9 cellular contexts compared by ENCODE assay signal in genomic region chr1:220776725-220777326, GRCh38. TPM values are rescaled to one million over a fixed set of nuclear protein-coding genes. Genes with fewer than 3 reads are reported as not detected.
A peak's percentile ranks its signal among the peaks of the same experiment; 100 is the strongest.
DNase-seq lines count a peak whose midpoint lies in the region; ATAC-seq and TF ChIP-seq lines count a peak whose summit lies in the region.
"Had no signal": no experiment of that assay in that cellular context is flagged by ENCODE, and none has a peak within 500 bp of the region (broad histone marks: within the 10 kb centered on the region; RNA-seq: fewer than 3 reads in every experiment).

No MANE protein-coding gene starts in this region.

- no peak overlapping the region for H3K27ac Mint-ChIP-seq in activated CD4-positive, alpha-beta T cell treated with anti-CD3 and anti-CD28 coated beads, Interleukin-2, amount 10 ng/mL, durations not matched to agents 7 days and 5 days
- H3K27ac Mint-ChIP-seq in memory B cell = no peak overlapping the region

- peaks cover 8% of the 10 kb centered on the region for H3K27me3 Mint-ChIP-seq in activated CD4-positive, alpha-beta T cell treated with anti-CD3 and anti-CD28 coated beads, Interleukin-2, amount 10 ng/mL, durations not matched to agents 7 days and 5 days
- H3K27me3 Mint-ChIP-seq in memory B cell = no peaks in the 10 kb centered on the region

- H3K4me3 ChIP-seq in dorsolateral prefrontal cortex = peak overlapping the region in 18 of 59 donors; percentile 5 to 35 (median 21)
- H3K4me3 ChIP-seq: SK-N-MC had no signal

- H3K4me1 Mint-ChIP-seq in activated CD4-positive, alpha-beta T cell treated with anti-CD3 and anti-CD28 coated beads, Interleukin-2, amount 10 ng/mL, durations not matched to agents 7 days and 5 days = peaks cover 2% of the 10 kb centered on the region
- peaks cover 20% of the 10 kb centered on the region for H3K4me1 Mint-ChIP-seq in memory B cell

- no peaks in the 10 kb centered on the region for H3K36me3 Mint-ChIP-seq in activated CD4-positive, alpha-beta T cell treated with anti-CD3 and anti-CD28 coated beads, Interleukin-2, amount 10 ng/mL, durations not matched to agents 7 days and 5 days (ENCODE audit: low read depth)
- H3K36me3 Mint-ChIP-seq in memory B cell = peaks cover 2% of the 10 kb centered on the region

- H3K27ac ChIP-seq in dorsolateral prefrontal cortex = no peak overlapping the region
- H3K27ac ChIP-seq: SK-N-MC had no signal

- ATAC-seq in GM19025 (IDR thresholded peaks at IDR 0.05; ENCODE audit: low read depth, unreplicated experiment) (peak; percentile 53), HG03159 (IDR thresholded peaks at IDR 0.05; ENCODE audit: unreplicated experiment) (peak; percentile 70), memory B cell (ENCODE audit: low read depth) (peak; percentile 95)

- intact Hi-C loops in dorsolateral prefrontal cortex (cut with DNase I) = loop anchor here (2.0 to 10.0 kb wide), 5 partner anchors 92 to 940 kb away; partner anchors contain the start of gene RAB3GAP2 (in 1 of the 2)

- peak; percentile 65 to 99 (median 92) for TF ChIP-seq CTCF in dorsolateral prefrontal cortex (IDR thresholded peaks at IDR 0.05 in 54 of 56, conservative IDR thresholded peaks at IDR 0.05 in 2 of 56; ENCODE audit: low read depth in 1 of 56, partially characterized antibody in 56 of 56)

- CTCF ChIA-PET in activated CD4-positive, alpha-beta T cell treated with anti-CD3 and anti-CD28 coated beads, Interleukin-2, amount 10 ng/mL, durations not matched to agents 7 days and 5 days (lab: Charles Lee) = interaction anchor here (0.8 to 1.4 kb wide), 2 partner anchors 12 to 16 kb away, joined by 3 read pairs; no protein-coding TSS in a partner anchor

- POLR2A ChIA-PET in activated CD4-positive, alpha-beta T cell treated with anti-CD3 and anti-CD28 coated beads, Interleukin-2, amount 10 ng/mL, durations not matched to agents 7 days and 5 days (lab: Charles Lee) = no interaction called here

- DNase-seq in CD1c-positive myeloid dendritic cell (ENCODE audit: extremely low spot score) = peak; percentile 78
- peak; percentile 83 for DNase-seq in NCI-H345 (lab: John Stamatoyannopoulos, UW)
- DNase-seq in activated CD4-positive, alpha-beta T cell treated with anti-CD3 and anti-CD28 coated beads, Interleukin-2, amount 10 ng/mL, durations not matched to agents 7 days and 5 days = peak; percentile 69
- peak; percentile 66 to 91 (median 83) for DNase-seq in dorsolateral prefrontal cortex
- peak; percentile 81 to 83 for DNase-seq in memory B cell (ENCODE audit: low spot score in 2 of 2)
- peak; percentile 8 to 11 for DNase-seq in stimulated activated CD8-positive, alpha-beta memory T cell treated with anti-CD3 and anti-CD28 coated beads, Interleukin-15, amount 100 ng/mL, for 4 hours (ENCODE audit: low read depth in 2 of 2)

- H3K27me3 ChIP-seq in dorsolateral prefrontal cortex = no peaks in the 10 kb centered on the region

- H3K9me3 Mint-ChIP-seq in activated CD4-positive, alpha-beta T cell treated with anti-CD3 and anti-CD28 coated beads, Interleukin-2, amount 10 ng/mL, durations not matched to agents 7 days and 5 days = no peaks in the 10 kb centered on the region
- no peaks in the 10 kb centered on the region for H3K9me3 Mint-ChIP-seq in memory B cell

- H3K4me3 Mint-ChIP-seq in activated CD4-positive, alpha-beta T cell treated with anti-CD3 and anti-CD28 coated beads, Interleukin-2, amount 10 ng/mL, durations not matched to agents 7 days and 5 days = no peak overlapping the region
- no peak overlapping the region for H3K4me3 Mint-ChIP-seq in memory B cell

RNA-seq across cellular contexts. Expression of gene MTARC1, which starts 9.9 kb away (rescaled TPM):
- not detected for total RNA-seq in activated CD4-positive, alpha-beta T cell treated with anti-CD3 and anti-CD28 coated beads, Interleukin-2, amount 10 ng/mL, durations not matched to agents 7 days and 5 days
- total RNA-seq in dorsolateral prefrontal cortex = 10 to 100 TPM in 117 of 120 experiments, 1 to 10 TPM in 3; 9.0 to 31.7 (median 17.0) TPM

RNA-seq across cellular contexts. Expression of gene MTARC2, which starts 28.7 kb away (rescaled TPM):
- not detected for total RNA-seq in activated CD4-positive, alpha-beta T cell treated with anti-CD3 and anti-CD28 coated beads, Interleukin-2, amount 10 ng/mL, durations not matched to agents 7 days and 5 days
- 10 to 100 TPM; 14.6 to 48.4 (median 28.4) TPM for total RNA-seq in dorsolateral prefrontal cortex

Comparison
In these comparisons a context has a peak if more than half of its experiments do, and no peak if none do; other contexts are left out.
1. DNase-seq: peak in every context shown above with its lines; median percentile 83 in NCI-H345; 83 in dorsolateral prefrontal cortex; 82 in memory B cell; 78 in CD1c-positive myeloid dendritic cell; 69 in activated CD4-positive, alpha-beta T cell treated with anti-CD3 and anti-CD28 coated beads, Interleukin-2, amount 10 ng/mL, durations not matched to agents 7 days and 5 days; 10 in stimulated activated CD8-positive, alpha-beta memory T cell treated with anti-CD3 and anti-CD28 coated beads, Interleukin-15, amount 100 ng/mL, for 4 hours.
2. RNA of gene MTARC1, which starts 9.9 kb away (total RNA-seq): 9.0 to 31.7 TPM in dorsolateral prefrontal cortex; not detected in activated CD4-positive, alpha-beta T cell treated with anti-CD3 and anti-CD28 coated beads, Interleukin-2, amount 10 ng/mL, durations not matched to agents 7 days and 5 days; every median in the first group is over 4 times any median in the second.
3. RNA of gene MTARC2, which starts 28.7 kb away (total RNA-seq): 14.6 to 48.4 TPM in dorsolateral prefrontal cortex; not detected in activated CD4-positive, alpha-beta T cell treated with anti-CD3 and anti-CD28 coated beads, Interleukin-2, amount 10 ng/mL, durations not matched to agents 7 days and 5 days; every median in the first group is over 10 times any median in the second.
4. Peak in every context shown above with its lines, with median percentiles within 50 percentile points of each other: ATAC-seq.